14 cellular contexts compared by ENCODE assay signal in the genomic region with DNA sequence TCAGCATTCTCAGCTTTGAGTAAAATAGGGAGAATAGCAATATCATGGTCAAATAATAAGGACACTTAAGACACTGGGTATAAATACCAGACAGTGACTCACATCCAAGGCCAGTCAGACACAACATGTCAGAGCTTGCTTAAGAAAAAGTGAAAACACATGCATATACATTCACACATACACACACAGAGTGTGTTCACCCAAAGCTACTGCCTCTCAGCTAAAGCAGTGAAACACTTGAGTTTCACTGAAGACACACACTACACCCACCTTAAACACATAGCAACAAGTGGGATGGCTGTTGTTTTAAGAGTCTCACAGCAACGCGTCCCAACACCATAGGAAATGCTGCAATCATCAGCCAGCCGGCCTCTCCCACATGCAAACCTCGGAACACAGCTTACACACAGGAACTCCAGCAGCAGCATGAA. TPM values are rescaled to one million over a fixed set of nuclear protein-coding genes. Genes with fewer than 3 reads are reported as not detected.
A peak's percentile ranks its signal among the peaks of the same experiment; 100 is the strongest.
DNase-seq lines count a peak whose midpoint lies in the region; ATAC-seq, FAIRE-seq and TF ChIP-seq lines count a peak whose summit lies in the region.
"Had no signal": no experiment of that assay in that cellular context is flagged by ENCODE, and none has a peak within 500 bp of the region (broad histone marks: within the 10 kb centered on the region; RNA-seq: fewer than 3 reads in every experiment).

No MANE protein-coding gene starts in this region.

- no peak for TF ChIP-seq CTCF in astrocyte of the spinal cord (IDR thresholded peaks at IDR 0.05; ENCODE audit: low read depth, low read length)

- H3K36me3 ChIP-seq in trophoblast cell (ENCODE audit: control insufficient read depth in 1 of 2, insufficient read depth in 2 of 2, low read length in 2 of 2), result no peaks in the 10 kb centered on the region
- H3K36me3 ChIP-seq: cardiac muscle cell had no signal

- H3K4me1 ChIP-seq in right cardiac atrium (ENCODE audit: control insufficient read depth, insufficient read depth, low read length) (peaks cover 2% of the 10 kb centered on the region), trophoblast cell (ENCODE audit: control insufficient read depth in 1 of 2, insufficient read depth in 2 of 2, low read length in 2 of 2) (peaks cover 6 to 24% of the 10 kb centered on the region in 2 experiments)

- H2BK5ac ChIP-seq in trophoblast cell (ENCODE audit: low read depth, low read length, poor library complexity), result peak overlapping the region; percentile 56

- H2BK120ac ChIP-seq in trophoblast cell (ENCODE audit: insufficient read depth, low read length, poor library complexity), result peak overlapping the region; percentile 86

- in situ Hi-C loops in astrocyte of the spinal cord (cut with HindIII; ENCODE audit: low sequenced_read_pairs), result no loop called here

- H3K79me2 ChIP-seq in trophoblast cell (ENCODE audit: control insufficient read depth, insufficient read depth, low read length, poor library complexity), result no peaks in the 10 kb centered on the region

- peak overlapping the region; percentile 60 for H4K8ac ChIP-seq in trophoblast cell (ENCODE audit: low read depth, low read length)

- H3K14ac ChIP-seq in trophoblast cell (ENCODE audit: low read length), result peak overlapping the region; percentile 70

- no peak overlapping the region for H3K4ac ChIP-seq in trophoblast cell (ENCODE audit: low read depth, low read length)

- DNase-seq in HPDE6-E6E7 (ENCODE audit: extremely low spot score) (peak; percentile 44), astrocyte of the spinal cord (ENCODE audit: low read depth, low spot score) (peak; percentile 68), right cardiac atrium (peak in 2 of 3 donors; percentile 16 to 47), trophoblast cell (peak; percentile 6 to 30), GM19239 (ENCODE audit: insufficient read length, low spot score) (no peak), NOMO-1 (lab: John Stamatoyannopoulos, UW; ENCODE audit: unreplicated experiment in 2 of 2) (no peak)
- no peak for DNase-seq in activated effector memory CD4-positive, alpha-beta T cell treated with Interleukin-2 at 50 U/mL for 16 hours
- DNase-seq: activated CD4-positive, alpha-beta T cell treated with anti-CD3 and anti-CD28 coated beads for 36 hours; islet precursor cell; NCI-H2029; posterior cingulate gyrus had no signal

- H3K23ac ChIP-seq in trophoblast cell (ENCODE audit: low read length), result no peak overlapping the region

- H3K18ac ChIP-seq in trophoblast cell (ENCODE audit: low read length), result peak overlapping the region; percentile 71

- H3K27ac ChIP-seq in right cardiac atrium (ENCODE audit: low read length), result no peak overlapping the region
- H3K27ac ChIP-seq in trophoblast cell (ENCODE audit: low read depth, low read length), result peak overlapping the region; percentile 48
- H3K27ac ChIP-seq: cardiac muscle cell had no signal

- H4K12ac ChIP-seq in trophoblast cell (ENCODE audit: low read depth, low read length), result peak overlapping the region; percentile 72

- intact Hi-C loops in right cardiac atrium (cut with DNase I), result no loop called here

- peak; percentile 41 to 93 for ATAC-seq in right cardiac atrium
- no peak for ATAC-seq in HG03342 (IDR thresholded peaks at IDR 0.05; ENCODE audit: unreplicated experiment)
- ATAC-seq: activated CD4-positive, alpha-beta T cell treated with anti-CD3 and anti-CD28 coated beads for 36 hours; activated T-helper 17 cell treated with anti-CD3 and anti-CD28 coated beads, Interleukin-2, amount 50 U/mL, for 72 hours had no signal

- no peak overlapping the region for H3K9ac ChIP-seq in trophoblast cell (ENCODE audit: low read length)

- H3K79me1 ChIP-seq in trophoblast cell (ENCODE audit: low read length), result peaks cover 7% of the 10 kb centered on the region

- no peaks in the 10 kb centered on the region for H3K9me3 ChIP-seq in right cardiac atrium (ENCODE audit: control insufficient read depth, low read length)
- no peaks in the 10 kb centered on the region for H3K9me3 ChIP-seq in trophoblast cell (ENCODE audit: insufficient read depth, low read depth, low read length)

- no peaks in the 10 kb centered on the region for H3K27me3 ChIP-seq in right cardiac atrium (ENCODE audit: control insufficient read depth, insufficient read depth)
- H3K27me3 ChIP-seq in trophoblast cell (ENCODE audit: insufficient read depth, low read length), result no peaks in the 10 kb centered on the region
- H3K27me3 ChIP-seq: cardiac muscle cell had no signal

- WGBS in right cardiac atrium, result 31% methylated on average over 4 of the region's 4 CpGs
- no CpG with 5 or more reads among the region's 4 CpGs for WGBS in trophoblast cell (ENCODE audit: extremely low coverage, insufficient coverage, insufficient read length)

- no peak for FAIRE-seq in GM19239 (lab: Jason Lieb, UNC)

- H3K4me2 ChIP-seq in trophoblast cell (ENCODE audit: low read length), result no peak overlapping the region

- peak overlapping the region; percentile 43 for H4K91ac ChIP-seq in trophoblast cell (ENCODE audit: low read depth, low read length)

- H2BK12ac ChIP-seq in trophoblast cell (ENCODE audit: low read length), result peak overlapping the region; percentile 90

- H2AFZ ChIP-seq in trophoblast cell (ENCODE audit: insufficient read depth, low read length, poor library complexity), result no peak overlapping the region

- H2AK5ac ChIP-seq in trophoblast cell (ENCODE audit: low read length), result peak overlapping the region; percentile 7

- no peak overlapping the region for H3K4me3 ChIP-seq in astrocyte of the spinal cord (ENCODE audit: low read depth, low read length)
- no peak overlapping the region for H3K4me3 ChIP-seq in right cardiac atrium (ENCODE audit: low read length)
- no peak overlapping the region for H3K4me3 ChIP-seq in trophoblast cell (ENCODE audit: low read depth, low read length)
- H3K4me3 ChIP-seq: cardiac muscle cell had no signal

RNA-seq across cellular contexts. Expression of a gene that starts 14.4 kb away (rescaled TPM):
- total RNA-seq in right cardiac atrium, result 10 to 100 TPM in 2 of 4 donors, 1 to 10 TPM in 2; 6.2 to 12.9 (median 10.1) TPM
- polyA plus RNA-seq in right cardiac atrium, result 6.3 TPM
- 3.4 and 3.7 TPM in 2 replicates for polyA plus RNA-seq in trophoblast cell (2013)
- total RNA-seq: activated CD4-positive, alpha-beta T cell treated with anti-CD3 and anti-CD28 coated beads for 36 hours; activated T-helper 17 cell treated with anti-CD3 and anti-CD28 coated beads, Interleukin-2, amount 50 U/mL, for 72 hours had no signal

Comparison
In these comparisons a context has a peak if more than half of its experiments do, and no peak if none do; other contexts are left out.
1. DNase-seq: peak in HPDE6-E6E7 (single experiment), astrocyte of the spinal cord (single experiment), right cardiac atrium (2 of 3) and trophoblast cell (2 of 2); none in GM19239 (single experiment), activated effector memory CD4-positive, alpha-beta T cell treated with Interleukin-2 at 50 U/mL for 16 hours (single experiment) and NOMO-1 (0 of 2).